3 cellular contexts compared by ENCODE assay signal in genomic region chr10:125602825-125603224, GRCh38.
"Had no signal": no experiment of that assay in that cellular context is flagged by ENCODE, and none has a peak within 500 bp of the region (broad histone marks: within the 10 kb centered on the region; RNA-seq: fewer than 3 reads in every experiment).

No MANE protein-coding gene starts in this region.

- ATAC-seq: GM12878 had no signal

- DNase-seq: GDM1, GF-D8 had no signal

- H3K4me3 ChIP-seq: GM12878 had no signal
